Comparison of ENCODE assay signal across 11 cellular contexts in the genomic region with DNA sequence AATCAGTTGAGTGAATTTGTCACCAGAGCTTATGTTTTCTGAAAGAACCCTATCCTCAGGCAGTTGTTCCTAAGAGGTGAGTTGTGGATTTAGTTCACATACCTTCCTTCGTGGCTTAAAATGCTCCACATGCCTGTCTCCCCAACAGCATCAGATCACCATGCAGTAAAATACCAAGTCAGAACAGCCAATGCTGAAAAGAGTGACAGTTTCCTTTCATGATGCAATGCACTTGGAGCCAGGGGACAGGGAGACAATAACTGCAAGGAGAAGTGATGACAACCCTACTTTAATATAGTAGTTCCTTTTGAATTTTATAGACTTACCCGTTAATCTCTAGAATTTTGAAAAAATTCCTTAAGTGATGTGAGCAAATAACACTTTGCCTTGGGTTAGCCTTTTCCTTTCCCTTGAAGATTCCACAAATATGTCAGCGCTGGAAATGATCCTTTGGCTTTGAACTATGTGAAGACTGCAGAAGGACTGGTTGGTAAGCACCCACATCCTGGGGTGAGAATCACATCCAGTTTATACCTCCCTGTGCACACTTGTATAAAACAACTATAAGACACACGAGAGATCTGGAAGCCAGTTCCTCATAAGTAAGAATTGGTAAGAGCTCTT.
DNase-seq lines count a peak whose midpoint lies in the region; ATAC-seq, FAIRE-seq and TF ChIP-seq lines count a peak whose summit lies in the region.
"Had no signal": no experiment of that assay in that cellular context is flagged by ENCODE, and none has a peak within 500 bp of the region (broad histone marks: within the 10 kb centered on the region; RNA-seq: fewer than 3 reads in every experiment).

No MANE protein-coding gene starts in this region.

- H3K14ac ChIP-seq in H1 (ENCODE audit: insufficient read length), result no peak overlapping the region
- H3K14ac ChIP-seq in trophoblast cell (ENCODE audit: low read length), result no peak overlapping the region

- H3K4me2 ChIP-seq in Loucy (ENCODE audit: low read depth, low read length, poor library complexity, severe bottlenecking) (no peak overlapping the region), H1 (ENCODE audit: insufficient read depth in 1 of 2, low read depth in 2 of 2, low read length in 2 of 2) (no peak overlapping the region), trophoblast cell (ENCODE audit: low read length) (no peak overlapping the region)

- H3K9me3 Mint-ChIP-seq in glutamatergic neuron (ENCODE audit: unreplicated experiment), result no peaks in the 10 kb centered on the region
- H3K9me3 Mint-ChIP-seq: nephron had no signal

- peaks cover 1% of the 10 kb centered on the region for H3K27me3 Mint-ChIP-seq in glutamatergic neuron (ENCODE audit: unreplicated experiment)

- no peaks in the 10 kb centered on the region for H3K4me1 ChIP-seq in Loucy (ENCODE audit: insufficient read depth, low read length, poor library complexity, severe bottlenecking)
- H3K4me1 ChIP-seq in H1 (replicated peaks in 1 of 4; ENCODE audit: control insufficient read depth in 3 of 4, insufficient read depth in 4 of 4, low read length in 3 of 4), result no peaks in the 10 kb centered on the region; a peak in 1 of 7 replicates
- peaks cover 0 to 9% of the 10 kb centered on the region in 2 experiments for H3K4me1 ChIP-seq in trophoblast cell (ENCODE audit: control insufficient read depth in 1 of 2, insufficient read depth in 2 of 2, low read length in 2 of 2)

- H3K27me3 ChIP-seq in Loucy (ENCODE audit: insufficient read depth, low read length, poor library complexity, severe bottlenecking) (no peaks in the 10 kb centered on the region), H1 (replicated peaks in 1 of 4; ENCODE audit: control insufficient read depth in 3 of 4, extremely low read depth in 1 of 4, insufficient read depth in 3 of 4, low read length in 3 of 4) (no peaks in the 10 kb centered on the region), trophoblast cell (ENCODE audit: insufficient read depth, low read length) (no peaks in the 10 kb centered on the region)

- TF ChIP-seq CTCF in Loucy (conservative IDR thresholded peaks at IDR 0.05; ENCODE audit: low read length) (no peak), H1 (IDR thresholded peaks at IDR 0.05; ENCODE audit: control extremely low read depth in 1 of 3, insufficient read depth in 1 of 3, low read depth in 1 of 3, low read length in 3 of 3) (no peak), glutamatergic neuron (IDR thresholded peaks at IDR 0.05; ENCODE audit: partially characterized antibody, unreplicated experiment) (no peak)

- no peaks in the 10 kb centered on the region for H3K79me1 ChIP-seq in H1 (ENCODE audit: low read depth, low read length)
- H3K79me1 ChIP-seq in trophoblast cell (ENCODE audit: low read length), result no peaks in the 10 kb centered on the region

- H3K27ac ChIP-seq in H1 (ENCODE audit: low read depth, low read length) (no peak overlapping the region), trophoblast cell (ENCODE audit: low read depth, low read length) (no peak overlapping the region)

- H3K36me3 ChIP-seq in Loucy (ENCODE audit: insufficient read depth, low read length) (no peaks in the 10 kb centered on the region), H1 (ENCODE audit: control insufficient read depth in 2 of 4, insufficient read depth in 4 of 4, low read length in 3 of 4) (no peaks in the 10 kb centered on the region), trophoblast cell (ENCODE audit: control insufficient read depth in 1 of 2, insufficient read depth in 2 of 2, low read length in 2 of 2) (no peaks in the 10 kb centered on the region)

- H3K9ac ChIP-seq in Loucy (ENCODE audit: low read depth, low read length, poor library complexity, severe bottlenecking) (no peak overlapping the region), H1 (replicated peaks in 1 of 4; ENCODE audit: extremely low read depth in 1 of 4, low read depth in 3 of 4, low read length in 3 of 4) (no peak overlapping the region), trophoblast cell (ENCODE audit: low read length) (no peak overlapping the region)

- H4K12ac ChIP-seq in trophoblast cell (ENCODE audit: low read depth, low read length), result no peak overlapping the region

- no peak for ATAC-seq in GM18909 (IDR thresholded peaks at IDR 0.05; ENCODE audit: poor library complexity, unreplicated experiment)
- ATAC-seq in HG03469 (IDR thresholded peaks at IDR 0.05; ENCODE audit: unreplicated experiment), result no peak

- no peak overlapping the region for H3K4ac ChIP-seq in H1 (replicated peaks; ENCODE audit: insufficient read length, low read depth, low read length)
- H3K4ac ChIP-seq in trophoblast cell (ENCODE audit: low read depth, low read length), result no peak overlapping the region

- H3K23me2 ChIP-seq in H1 (ENCODE audit: low read depth, low read length), result no peaks in the 10 kb centered on the region

- CTCF ChIA-PET in H1 (lab: Charles Lee; ENCODE audit: partially characterized antibody), result interaction anchor here (0.6 to 2.3 kb wide), 9 partner anchors 10 to 103 kb away, joined by 3 to 10 read pairs (median 3); no protein-coding TSS in a partner anchor

- no peak overlapping the region for H2BK15ac ChIP-seq in H1 (ENCODE audit: low read length)

- POLR2A ChIA-PET in H1 (lab: Charles Lee; ENCODE audit: partially characterized antibody), result interaction anchor here (1.3 to 3.9 kb wide), 4 partner anchors 10 to 24 kb away, joined by 3 to 42 read pairs (median 14); no protein-coding TSS in a partner anchor

- 81% methylated on average over 4 of the region's 4 CpGs; no CpG with 5 or more reads in 1 of the 2 experiments for WGBS in H1 (ENCODE audit: extremely low coverage in 1 of 2, insufficient coverage in 1 of 2, insufficient read length in 1 of 2, insufficient replicate concordance in 2 of 2, low coverage in 1 of 2, low lambda C conversion rate in 2 of 2, missing lambda C conversion rate in 1 of 2), 2 experiments
- no CpG with 5 or more reads among the region's 4 CpGs for WGBS in trophoblast cell (ENCODE audit: extremely low coverage, insufficient coverage, insufficient read length)

- H2AK5ac ChIP-seq in H1 (ENCODE audit: low read depth, low read length) (no peak overlapping the region), trophoblast cell (ENCODE audit: low read length) (no peak overlapping the region)

- no peak overlapping the region for H3K23ac ChIP-seq in H1 (ENCODE audit: insufficient read length)
- H3K23ac ChIP-seq in trophoblast cell (ENCODE audit: low read length), result no peak overlapping the region

- TF ChIP-seq POLR2A in H1 (IDR thresholded peaks at IDR 0.05; ENCODE audit: control extremely low read depth in 1 of 2, low read depth in 2 of 2, low read length in 2 of 2), result no peak

- H3K4me1 Mint-ChIP-seq in glutamatergic neuron (ENCODE audit: low read depth, unreplicated experiment), result peaks cover 7% of the 10 kb centered on the region

- DNase-seq in Ammon's horn (ENCODE audit: low spot score) (peak; percentile 10), H1 (ENCODE audit: low read depth in 1 of 2, low spot score in 2 of 2) (peak in 1 of 2 experiments; percentile 16), trophoblast cell (peak; percentile 15 to 78), amygdala (lab: John Stamatoyannopoulos, UW) (no peak), glutamatergic neuron (no peak)
- DNase-seq: NK-92 treated with Interleukin-12 subunit alpha and Interleukin-12 subunit beta, amount 100 ng/mL, for 24 hours had no signal

- H2BK12ac ChIP-seq in H1 (ENCODE audit: low read depth, low read length), result 0 out of 2 replicates have a peak overlapping the region, but pooled peaks have one; percentile 97
- H2BK12ac ChIP-seq in trophoblast cell (ENCODE audit: low read length), result no peak overlapping the region

- no peaks in the 10 kb centered on the region for H3K9me2 ChIP-seq in Loucy (replicated peaks; ENCODE audit: low read depth, low read length)

- H2AFZ ChIP-seq in Loucy (ENCODE audit: low read length) (peak overlapping the region; percentile 74), H1 (ENCODE audit: low read length) (no peak overlapping the region), trophoblast cell (ENCODE audit: insufficient read depth, low read length, poor library complexity) (no peak overlapping the region)

- no peaks in the 10 kb centered on the region for H4K20me1 ChIP-seq in Loucy (ENCODE audit: insufficient read depth, low read length, poor library complexity, severe bottlenecking)
- no peaks in the 10 kb centered on the region for H4K20me1 ChIP-seq in H1 (replicated peaks in 1 of 2; ENCODE audit: control insufficient read depth in 1 of 2, insufficient read depth in 2 of 2, low read length in 2 of 2)

- no peak overlapping the region for H3K4me3 ChIP-seq in Loucy (ENCODE audit: low read length, poor library complexity, severe bottlenecking)
- no peak overlapping the region for H3K4me3 ChIP-seq in H1 (ENCODE audit: extremely low read depth in 1 of 4, insufficient read depth in 2 of 4, low read depth in 3 of 4, low read length in 4 of 4)
- no peak overlapping the region for H3K4me3 ChIP-seq in trophoblast cell (ENCODE audit: low read depth, low read length)

- H3K9me3 ChIP-seq in Loucy (ENCODE audit: insufficient read depth, low read depth, low read length), result no peaks in the 10 kb centered on the region
- H3K9me3 ChIP-seq in H1 (ENCODE audit: insufficient read depth in 2 of 2, low read depth in 1 of 2, low read length in 1 of 2), result no peaks in the 10 kb centered on the region
- no peaks in the 10 kb centered on the region for H3K9me3 ChIP-seq in trophoblast cell (ENCODE audit: insufficient read depth, low read depth, low read length)

- no peak overlapping the region for H4K8ac ChIP-seq in H1 (ENCODE audit: extremely low read depth, insufficient read depth, low read length)
- no peak overlapping the region for H4K8ac ChIP-seq in trophoblast cell (ENCODE audit: low read depth, low read length)

- H2BK120ac ChIP-seq in H1 (replicated peaks; ENCODE audit: low read depth, low read length), result no peak overlapping the region
- no peak overlapping the region for H2BK120ac ChIP-seq in trophoblast cell (ENCODE audit: insufficient read depth, low read length, poor library complexity)

- H2BK5ac ChIP-seq in H1 (ENCODE audit: low read depth, low read length), result peak overlapping the region; percentile 79; the same call in 1 of the 2 replicates
- H2BK5ac ChIP-seq in trophoblast cell (ENCODE audit: low read depth, low read length, poor library complexity), result no peak overlapping the region

- H3K18ac ChIP-seq in H1 (ENCODE audit: extremely low read depth, low read length) (no peak overlapping the region), trophoblast cell (ENCODE audit: low read length) (no peak overlapping the region)

- no peak for FAIRE-seq in H1 (lab: Jason Lieb, UNC)

- H3K27ac Mint-ChIP-seq in glutamatergic neuron (ENCODE audit: unreplicated experiment), result no peak overlapping the region
- H3K27ac Mint-ChIP-seq: activated naive CD4-positive, alpha-beta T cell treated with anti-CD3 and anti-CD28 coated beads, Interleukin-2, amount 50 U/mL, for 72 hours had no signal

- H3K36me3 Mint-ChIP-seq in glutamatergic neuron (ENCODE audit: unreplicated experiment), result no peaks in the 10 kb centered on the region
- H3K36me3 Mint-ChIP-seq: activated naive CD4-positive, alpha-beta T cell treated with anti-CD3 and anti-CD28 coated beads, Interleukin-2, amount 50 U/mL, for 72 hours had no signal

- 0 out of 2 replicates have a peak overlapping the region, but pooled peaks have one; percentile 96 for H2BK20ac ChIP-seq in H1 (ENCODE audit: low read length)

- H3F3A ChIP-seq in Loucy (ENCODE audit: low read depth), result no peaks in the 10 kb centered on the region

- TF ChIP-seq EP300 in H1 (IDR thresholded peaks at IDR 0.05; ENCODE audit: borderline replicate concordance in 1 of 2, low read depth in 2 of 2, low read length in 2 of 2), result no peak

- no peak overlapping the region for H3K4me3 Mint-ChIP-seq in glutamatergic neuron (ENCODE audit: unreplicated experiment)
- H3K4me3 Mint-ChIP-seq: nephron had no signal

- no peaks in the 10 kb centered on the region for H3K79me2 ChIP-seq in Loucy (ENCODE audit: insufficient read depth, low read length)
- no peaks in the 10 kb centered on the region for H3K79me2 ChIP-seq in H1 (ENCODE audit: control insufficient read depth in 1 of 2, insufficient read depth in 2 of 2, low read length in 2 of 2)
- H3K79me2 ChIP-seq in trophoblast cell (ENCODE audit: control insufficient read depth, insufficient read depth, low read length, poor library complexity), result no peaks in the 10 kb centered on the region

- H3K56ac ChIP-seq in H1 (replicated peaks; ENCODE audit: insufficient read length, low read depth, low read length), result no peak overlapping the region

- no peak for TF ChIP-seq RAD21 in H1 (IDR thresholded peaks at IDR 0.05 in 1 of 2, conservative IDR thresholded peaks at IDR 0.05 in 1 of 2; ENCODE audit: low read depth in 2 of 2, low read length in 2 of 2)

- no peak overlapping the region for H4K5ac ChIP-seq in H1 (ENCODE audit: insufficient read length, low read depth, low read length)

- H4K91ac ChIP-seq in H1 (replicated peaks; ENCODE audit: insufficient read length, low read length), result no peak overlapping the region
- H4K91ac ChIP-seq in trophoblast cell (ENCODE audit: low read depth, low read length), result no peak overlapping the region

Comparison
In these comparisons a context has a peak if more than half of its experiments do, and no peak if none do; other contexts are left out.
1. DNase-seq: peak in Ammon's horn (single experiment) and trophoblast cell (2 of 2); none in amygdala (0 of 56) and glutamatergic neuron (single experiment).